29 cellular contexts compared by ENCODE assay signal in genomic region chr6:99354983-99355382, GRCh38.
"Had no signal": no experiment of that assay in that cellular context is flagged by ENCODE, and none has a peak within 500 bp of the region (broad histone marks: within the 10 kb centered on the region; RNA-seq: fewer than 3 reads in every experiment).

No MANE protein-coding gene starts in this region.

- H3K27ac ChIP-seq: adrenal gland, ascending aorta, body of pancreas, brain microvascular endothelial cell, breast epithelium, cardiac muscle cell had no signal

- H3K9me3 ChIP-seq: adrenal gland, ascending aorta, body of pancreas, breast epithelium had no signal

- DNase-seq: activated effector memory CD4-positive, alpha-beta T cell treated with anti-CD3 and anti-CD28 coated beads, Interleukin-2, amount 50 U/mL, for 16 hours; activated effector memory CD4-positive, alpha-beta T cell treated with Interleukin-2 at 50 U/mL for 16 hours; activated gamma-delta T cell; activated gamma-delta T cell treated with Interleukin-2 at 50 U/mL for 16 hours; activated naive CD4-positive, alpha-beta T cell; activated naive CD4-positive, alpha-beta T cell treated with anti-CD3 and anti-CD28 coated beads for 36 hours; activated naive CD4-positive, alpha-beta T cell treated with anti-CD3 and anti-CD28 coated beads, Interleukin-2, amount 10 ng/mL, durations not matched to agents 7 days and 5 days; activated naive CD4-positive, alpha-beta T cell treated with anti-CD3 and anti-CD28 coated beads, Interleukin-2, amount 50 U/mL, for 16 hours; activated naive CD4-positive, alpha-beta T cell treated with Interleukin-2 at 50 U/mL for 16 hours; activated naive CD8-positive, alpha-beta T cell treated with anti-CD3 and anti-CD28 coated beads for 36 hours; activated naive CD8-positive, alpha-beta T cell treated with anti-CD3 and anti-CD28 coated beads, Interleukin-2, amount 10 ng/mL, durations not matched to agents 7 days and 5 days; activated naive CD8-positive, alpha-beta T cell treated with anti-CD3 and anti-CD28 coated beads, Interleukin-2, amount 50 U/mL, for 24 hours; activated T-cell treated with anti-CD3 and anti-CD28 coated beads, Interleukin-2, amount 50 U/mL, for 24 hours; activated T-cell treated with anti-CD3 and anti-CD28 coated beads, Interleukin-2, amount 50 U/mL, for 4 hours; activated T-cell treated with anti-CD3 and anti-CD28 coated beads, Interleukin-2, amount 50 U/mL, for 48 hours; activated T-cell treated with anti-CD3 and anti-CD28 coated beads, Interleukin-2, amount 50 U/mL, for 72 hours; adrenal gland; amniotic stem cell; amygdala; anterior cingulate cortex; aorta; body of pancreas; brain microvascular endothelial cell; caudate nucleus; central memory CD4-positive, alpha-beta T cell; cerebellar nuclear complex had no signal

- H3K36me3 ChIP-seq: adrenal gland, ascending aorta, brain microvascular endothelial cell, breast epithelium, cardiac muscle cell had no signal

- H3K4me3 ChIP-seq: adrenal gland, ascending aorta, body of pancreas, breast epithelium, cardiac muscle cell had no signal
